In the genomic region with DNA sequence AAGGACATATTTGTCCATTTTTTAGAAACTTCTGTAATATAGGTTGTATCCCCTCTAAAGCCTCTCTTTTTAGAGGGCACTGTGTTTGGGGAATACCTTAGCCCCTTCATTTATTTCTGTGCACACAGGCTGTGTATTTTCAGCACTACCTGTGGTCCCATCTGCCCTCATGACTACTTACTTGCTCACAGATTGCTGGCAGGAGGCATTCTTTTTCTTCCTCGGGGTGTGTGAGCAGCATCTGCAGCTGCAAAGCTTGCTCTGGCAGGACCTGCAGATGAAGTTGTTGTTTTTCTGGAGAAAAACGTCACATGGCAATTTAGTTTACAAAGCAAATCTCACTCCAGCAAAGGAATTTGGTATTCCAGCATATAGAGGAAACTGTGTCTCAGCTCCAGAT, we compare ENCODE assay signal across 34 cellular contexts. TPM values are rescaled to one million over a fixed set of nuclear protein-coding genes. Genes with fewer than 3 reads are reported as not detected.
"Had no signal": no experiment of that assay in that cellular context is flagged by ENCODE, and none has a peak within 500 bp of the region (broad histone marks: within the 10 kb centered on the region; RNA-seq: fewer than 3 reads in every experiment).

No MANE protein-coding gene starts in this region.

- H3K4me1 ChIP-seq: esophagus muscularis mucosa, left ventricle myocardium inferior, parathyroid adenoma, psoas muscle, sigmoid colon, vagina had no signal

- H3K4me1 Mint-ChIP-seq: activated T-helper 17 cell treated with anti-CD3 and anti-CD28 coated beads, Interleukin-2, amount 50 U/mL, for 72 hours; mesothelial cell of epicardium; neural crest cell; stimulated activated effector memory CD8-positive, alpha-beta T cell treated with anti-CD3 and anti-CD28 coated beads, Interleukin-12 subunit alpha, Interleukin-12 subunit beta, amount 100 ng/mL, for 72 hours; stimulated activated naive CD8-positive, alpha-beta T cell treated with anti-CD3 and anti-CD28 coated beads, Interleukin-15, amount 100 ng/mL, for 72 hours had no signal

- H3K79me2 ChIP-seq: parathyroid adenoma had no signal

- H3K27ac Mint-ChIP-seq: activated CD8-positive, alpha-beta T cell treated with anti-CD3 and anti-CD28 coated beads for 36 hours; activated T-helper 17 cell treated with anti-CD3 and anti-CD28 coated beads, Interleukin-2, amount 50 U/mL, for 72 hours; endodermal cell; mesothelial cell of epicardium; naive thymus-derived CD4-positive, alpha-beta T cell; stimulated activated effector memory CD8-positive, alpha-beta T cell treated with anti-CD3 and anti-CD28 coated beads, Interleukin-12 subunit alpha, Interleukin-12 subunit beta, amount 100 ng/mL, for 72 hours; stimulated activated naive CD8-positive, alpha-beta T cell treated with anti-CD3 and anti-CD28 coated beads, Interleukin-15, amount 100 ng/mL, for 72 hours; T-helper 17 cell had no signal

- H3K4me3 ChIP-seq: esophagus muscularis mucosa, left ventricle myocardium inferior, psoas muscle, sigmoid colon, thyroid gland, upper lobe of left lung, vagina had no signal

- H3K4me3 Mint-ChIP-seq: activated CD8-positive, alpha-beta T cell treated with anti-CD3 and anti-CD28 coated beads for 36 hours; activated T-cell treated with anti-CD3 and anti-CD28 coated beads, Interleukin-2, amount 50 U/mL, for 4 hours; activated T-helper 17 cell treated with anti-CD3 and anti-CD28 coated beads, Interleukin-2, amount 50 U/mL, for 72 hours; endodermal cell; mesothelial cell of epicardium; naive thymus-derived CD4-positive, alpha-beta T cell; neural crest cell; stimulated activated effector memory CD8-positive, alpha-beta T cell treated with anti-CD3 and anti-CD28 coated beads, Interleukin-12 subunit alpha, Interleukin-12 subunit beta, amount 100 ng/mL, for 72 hours; stimulated activated naive CD8-positive, alpha-beta T cell treated with anti-CD3 and anti-CD28 coated beads, Interleukin-15, amount 100 ng/mL, for 72 hours; T-helper 17 cell had no signal

- H3K9ac ChIP-seq: parathyroid adenoma had no signal

- H3K9me3 Mint-ChIP-seq: activated CD8-positive, alpha-beta T cell treated with anti-CD3 and anti-CD28 coated beads for 36 hours; activated T-cell treated with anti-CD3 and anti-CD28 coated beads, Interleukin-2, amount 50 U/mL, for 4 hours; endodermal cell; stimulated activated effector memory CD8-positive, alpha-beta T cell treated with anti-CD3 and anti-CD28 coated beads, Interleukin-12 subunit alpha, Interleukin-12 subunit beta, amount 100 ng/mL, for 72 hours; stimulated activated naive CD8-positive, alpha-beta T cell treated with anti-CD3 and anti-CD28 coated beads, Interleukin-15, amount 100 ng/mL, for 72 hours had no signal

- H3K9me3 ChIP-seq: esophagus muscularis mucosa, left ventricle myocardium inferior, psoas muscle, sigmoid colon, thyroid gland, upper lobe of left lung, vagina had no signal

- ATAC-seq: activated CD8-positive, alpha-beta T cell treated with anti-CD3 and anti-CD28 coated beads for 36 hours; activated T-cell treated with anti-CD3 and anti-CD28 coated beads, Interleukin-2, amount 50 U/mL, for 4 hours; activated T-helper 17 cell treated with anti-CD3 and anti-CD28 coated beads, Interleukin-2, amount 50 U/mL, for 72 hours; naive thymus-derived CD4-positive, alpha-beta T cell; psoas muscle; stimulated activated effector memory CD8-positive, alpha-beta T cell treated with anti-CD3 and anti-CD28 coated beads, Interleukin-12 subunit alpha, Interleukin-12 subunit beta, amount 100 ng/mL, for 72 hours; stimulated activated naive CD8-positive, alpha-beta T cell treated with anti-CD3 and anti-CD28 coated beads, Interleukin-15, amount 100 ng/mL, for 72 hours; T-helper 17 cell had no signal

- H3K36me3 ChIP-seq: brain microvascular endothelial cell, esophagus muscularis mucosa, left ventricle myocardium inferior, sigmoid colon, thyroid gland, upper lobe of left lung, vagina had no signal

- H3K27me3 ChIP-seq: brain microvascular endothelial cell, esophagus muscularis mucosa, sigmoid colon, thyroid gland, upper lobe of left lung, vagina had no signal

- H3K27ac ChIP-seq: brain microvascular endothelial cell, left ventricle myocardium inferior, parathyroid adenoma, psoas muscle, sigmoid colon, thyroid gland, vagina had no signal

- FAIRE-seq: astrocyte, islet of Langerhans, small intestine had no signal

- H3K27me3 Mint-ChIP-seq: stimulated activated naive CD8-positive, alpha-beta T cell treated with anti-CD3 and anti-CD28 coated beads, Interleukin-15, amount 100 ng/mL, for 72 hours had no signal

- DNase-seq: activated CD4-positive, alpha-beta T cell treated with anti-CD3 and anti-CD28 coated beads, Interleukin-2, amount 50 U/mL, for 1 hour; activated CD8-positive, alpha-beta T cell treated with anti-CD3 and anti-CD28 coated beads for 36 hours; activated gamma-delta T cell treated with Interleukin-2 at 50 U/mL for 16 hours; activated naive CD4-positive, alpha-beta T cell treated with anti-CD3 and anti-CD28 coated beads, Interleukin-2, amount 50 U/mL, for 16 hours; activated T-cell treated with anti-CD3 and anti-CD28 coated beads, Interleukin-2, amount 50 U/mL, for 4 hours; amniotic stem cell; brain microvascular endothelial cell; caudate nucleus; endodermal cell; foreskin melanocyte; left ventricle myocardium inferior; naive thymus-derived CD4-positive, alpha-beta T cell; nucleus accumbens; psoas muscle; small intestine; stimulated activated CD4-positive, alpha-beta T cell treated with anti-CD3 and anti-CD28 coated beads, Interleukin-4, amount 100 ng/mL, for 24 hours; stimulated activated naive CD8-positive, alpha-beta T cell treated with anti-CD3 and anti-CD28 coated beads, Interleukin-15, amount 100 ng/mL, for 72 hours; T-helper 17 cell; T1000; thyroid gland; upper lobe of left lung had no signal

- H2AFZ ChIP-seq: parathyroid adenoma had no signal

- H3K36me3 Mint-ChIP-seq: mesothelial cell of epicardium; stimulated activated effector memory CD8-positive, alpha-beta T cell treated with anti-CD3 and anti-CD28 coated beads, Interleukin-12 subunit alpha, Interleukin-12 subunit beta, amount 100 ng/mL, for 72 hours had no signal

RNA-seq across cellular contexts. Expression of gene EDDM3A, which starts 32.8 kb away (rescaled TPM):
- total RNA-seq: activated CD8-positive, alpha-beta T cell treated with anti-CD3 and anti-CD28 coated beads for 36 hours; activated T-cell treated with anti-CD3 and anti-CD28 coated beads, Interleukin-2, amount 50 U/mL, for 4 hours; activated T-helper 17 cell treated with anti-CD3 and anti-CD28 coated beads, Interleukin-2, amount 50 U/mL, for 72 hours; astrocyte; chondrocyte; endodermal cell; esophagus muscularis mucosa; glomerular endothelial cell; left ventricle myocardium inferior; lung microvascular endothelial cell; mesothelial cell of epicardium; naive thymus-derived CD4-positive, alpha-beta T cell; neural crest cell; psoas muscle; sigmoid colon; T-helper 17 cell; thyroid gland; upper lobe of left lung; vagina had no signal
- polyA plus RNA-seq: naive thymus-derived CD4-positive, alpha-beta T cell; sigmoid colon; small intestine had no signal

RNA-seq across cellular contexts. Expression of gene EDDM3B, which starts 55.3 kb away (rescaled TPM):
- total RNA-seq: activated CD8-positive, alpha-beta T cell treated with anti-CD3 and anti-CD28 coated beads for 36 hours; activated T-cell treated with anti-CD3 and anti-CD28 coated beads, Interleukin-2, amount 50 U/mL, for 4 hours; activated T-helper 17 cell treated with anti-CD3 and anti-CD28 coated beads, Interleukin-2, amount 50 U/mL, for 72 hours; astrocyte; chondrocyte; endodermal cell; esophagus muscularis mucosa; glomerular endothelial cell; left ventricle myocardium inferior; lung microvascular endothelial cell; mesothelial cell of epicardium; naive thymus-derived CD4-positive, alpha-beta T cell; neural crest cell; psoas muscle; sigmoid colon; T-helper 17 cell; thyroid gland; upper lobe of left lung; vagina had no signal
- polyA plus RNA-seq: naive thymus-derived CD4-positive, alpha-beta T cell; psoas muscle; sigmoid colon; small intestine had no signal
